Comparison of ENCODE assay signal across 9 cellular contexts in the genomic region with DNA sequence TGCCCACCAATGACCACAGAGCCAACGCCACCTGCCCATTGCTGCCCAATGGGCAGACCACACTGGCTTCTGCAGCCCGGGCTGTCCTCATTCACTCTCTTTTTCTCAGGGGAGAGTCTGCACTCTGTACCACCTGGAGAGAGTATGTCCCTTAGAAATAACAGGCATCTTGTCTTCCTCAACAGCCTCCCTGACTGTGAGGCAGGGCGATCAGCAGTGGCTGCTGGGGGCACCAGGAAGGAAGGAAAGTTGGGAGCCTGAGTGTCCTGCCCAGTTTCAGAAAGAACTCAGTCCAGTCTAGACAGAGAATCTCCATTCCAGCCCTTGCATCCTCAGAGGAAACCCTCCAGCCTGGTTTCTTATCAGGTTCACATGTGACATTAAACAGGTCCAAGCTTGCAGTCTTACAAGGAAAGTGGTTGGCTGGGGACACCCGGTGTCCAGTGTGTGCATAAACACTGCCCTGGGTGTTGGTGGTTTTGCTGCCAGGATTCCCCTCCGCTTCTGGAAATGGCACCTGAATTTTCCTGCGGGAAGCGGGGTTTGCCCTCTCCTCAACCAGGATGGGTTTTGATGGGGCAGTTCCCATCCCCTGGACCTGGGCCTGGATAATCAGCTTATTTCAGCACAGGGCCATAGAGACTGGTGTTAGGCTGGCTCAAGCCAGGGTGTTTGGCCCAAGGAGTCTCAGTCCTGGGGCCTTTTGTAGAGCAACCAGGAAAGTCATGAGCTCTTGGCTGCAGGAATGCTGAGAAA. TPM values are rescaled to one million over a fixed set of nuclear protein-coding genes. Genes with fewer than 3 reads are reported as not detected.
A peak's percentile ranks its signal among the peaks of the same experiment; 100 is the strongest.
DNase-seq lines count a peak whose midpoint lies in the region; ATAC-seq, FAIRE-seq and TF ChIP-seq lines count a peak whose summit lies in the region.
"Had no signal": no experiment of that assay in that cellular context is flagged by ENCODE, and none has a peak within 500 bp of the region (broad histone marks: within the 10 kb centered on the region; RNA-seq: fewer than 3 reads in every experiment).

No MANE protein-coding gene starts in this region.

- peak; percentile 5 for DNase-seq in G401 (ENCODE audit: low spot score)
- DNase-seq in HUDEP-2 (lab: John Stamatoyannopoulos, UW; ENCODE audit: unreplicated experiment in 76 of 76) = peak in 57 of 76 experiments; percentile 1 to 76 (median 45)
- DNase-seq in T47D (ENCODE audit: low read depth in 1 of 2, low spot score in 1 of 2) = peak; percentile 38 to 78
- no peak for DNase-seq in keratinocyte (ENCODE audit: low read depth, low spot score)
- peak; percentile 89 for DNase-seq in testis
- DNase-seq in NOMO-1 treated with DMSO at 0.1 percent for 48 hours (lab: John Stamatoyannopoulos, UW; ENCODE audit: unreplicated experiment) = no peak
- DNase-seq: naive B cell had no signal

- H3K4me3 ChIP-seq in keratinocyte (ENCODE audit: control insufficient read depth in 2 of 3, extremely low read depth in 1 of 3, insufficient read depth in 2 of 3, low read depth in 1 of 3, low read length in 3 of 3) (no peak overlapping the region), testis (no peak overlapping the region)

- H2AFZ ChIP-seq in keratinocyte (ENCODE audit: control insufficient read depth, low read length) = no peak overlapping the region

- H3K4me1 ChIP-seq in keratinocyte (ENCODE audit: control insufficient read depth, extremely low read depth, insufficient read depth, low read length) (no peaks in the 10 kb centered on the region), testis (peaks cover 9% of the 10 kb centered on the region)

- intact Hi-C loops in testis (cut with DNase I; ENCODE audit: low total_unique reads) = no loop called here

- H3K27me3 ChIP-seq in keratinocyte (ENCODE audit: control insufficient read depth, extremely low read depth, insufficient read depth, low read length) (no peaks in the 10 kb centered on the region), testis (no peaks in the 10 kb centered on the region)

- WGBS in testis, 2 donors = 39 to 47% methylated on average over 7 of the region's 7 CpGs

- peak; percentile 82 for FAIRE-seq in keratinocyte (lab: Jason Lieb, UNC)

- ATAC-seq in HG03139 (IDR thresholded peaks at IDR 0.05; ENCODE audit: unreplicated experiment) (no peak), HG02970 (IDR thresholded peaks at IDR 0.05; ENCODE audit: low FRiP score, unreplicated experiment) (no peak)

- no peaks in the 10 kb centered on the region for H3K36me3 ChIP-seq in keratinocyte (ENCODE audit: control insufficient read depth in 2 of 2, extremely low read depth in 1 of 2, insufficient read depth in 2 of 2, low read length in 2 of 2)
- H3K36me3 ChIP-seq in testis (ENCODE audit: low read depth, missing control alignments) = no peaks in the 10 kb centered on the region

- H3K9me1 ChIP-seq in keratinocyte (ENCODE audit: control insufficient read depth, extremely low read depth, insufficient read depth, low read length) = no peaks in the 10 kb centered on the region

- H3K27ac ChIP-seq in keratinocyte (ENCODE audit: control insufficient read depth, insufficient read depth, low read length) = no peak overlapping the region
- H3K27ac ChIP-seq in testis = no peak overlapping the region

- dilution Hi-C loops in keratinocyte (cut with MboI; ENCODE audit: extremely low pct_ligation_motif_present, low sequenced_read_pairs) = no loop called here

- no peak overlapping the region for H3K9ac ChIP-seq in keratinocyte (ENCODE audit: control insufficient read depth, extremely low read depth, insufficient read depth, low read length)

- no peak for TF ChIP-seq POLR2A in testis (IDR thresholded peaks at IDR 0.05)

- no peaks in the 10 kb centered on the region for H3K79me2 ChIP-seq in keratinocyte (ENCODE audit: control insufficient read depth, insufficient read depth, low read length)

- TF ChIP-seq CTCF in keratinocyte (optimal IDR thresholded peaks at IDR 0.05 in 1 of 3, IDR thresholded peaks at IDR 0.05 in 1 of 3, conservative IDR thresholded peaks at IDR 0.05 in 1 of 3; ENCODE audit: extremely low read depth in 1 of 3, insufficient read depth in 2 of 3, low read length in 3 of 3) (peak; percentile 48 to 87 (median 78)), testis (IDR thresholded peaks at IDR 0.05) (peak; percentile 66 to 86 (median 83))

- no peaks in the 10 kb centered on the region for H4K20me1 ChIP-seq in keratinocyte (ENCODE audit: control insufficient read depth, extremely low read depth, insufficient read depth, low read length)

- in situ Hi-C loops in G401 (cut with HindIII; ENCODE audit: low sequenced_read_pairs) (no loop called here), T47D (cut with HindIII; ENCODE audit: low pct_unique_long_range_greater_than_20kb, low sequenced_read_pairs) (no loop called here)

- no peak overlapping the region for H3K4me2 ChIP-seq in keratinocyte (ENCODE audit: control insufficient read depth, extremely low read depth, insufficient read depth, low read depth, low read length)

- H3K9me3 ChIP-seq in keratinocyte (ENCODE audit: control insufficient read depth, low read depth, low read length) = no peaks in the 10 kb centered on the region
- no peaks in the 10 kb centered on the region for H3K9me3 ChIP-seq in testis

RNA-seq across cellular contexts. Expression of gene SSUH2, which starts 37.1 kb away (rescaled TPM):
- not detected in 2 replicates for total RNA-seq in G401 (2014; rRNA removed; shearing (Covaris generic))
- polyA plus RNA-seq in keratinocyte (0.03 to 0.13 TPM (median 0.09 TPM) in 3 replicates), testis (ENCODE audit: insufficient read depth, low read depth, low replicate concordance) (28.9 TPM)
- not detected for polyA plus RNA-seq in keratinocyte (2011; ENCODE audit: low read depth)
- 0.05 TPM in 1 of 2 replicates, not detected in the other for polyA plus RNA-seq in keratinocyte (2011; cell fraction: cytosol; rRNA removed)
- 0.08 and 0.13 TPM in 2 replicates for polyA plus RNA-seq in keratinocyte (2011; cell fraction: nucleus; rRNA removed)
- 0.35 TPM in 1 of 2 replicates, not detected in the other for polyA plus RNA-seq in keratinocyte (2012; ENCODE audit: low replicate concordance)
- polyA minus RNA-seq in keratinocyte = 0.16 TPM in 1 of 3 replicates, not detected in the others
- not detected for polyA minus RNA-seq in keratinocyte (2011; cell fraction: cytosol; rRNA and poly(A)+ RNA removed)
- polyA minus RNA-seq in keratinocyte (2011; cell fraction: nucleus; rRNA and poly(A)+ RNA removed) = not detected in 2 replicates
- total RNA-seq in testis = 10 to 100 TPM in 1 of 2 donors, 1 to 10 TPM in 1; 9.8 to 15.0 TPM

Comparison
In these comparisons a context has a peak if more than half of its experiments do, and no peak if none do; other contexts are left out.
1. DNase-seq: peak in G401 (single experiment), HUDEP-2 (57 of 76), T47D (2 of 2) and testis (single experiment); none in keratinocyte (single experiment) and NOMO-1 treated with DMSO at 0.1 percent for 48 hours (single experiment).
2. RNA of gene SSUH2, which starts 37.1 kb away (total RNA-seq): 9.8 to 15.0 TPM in testis; not detected in G401; every median in the first group is over 10 times any median in the second.